In the genomic region with DNA sequence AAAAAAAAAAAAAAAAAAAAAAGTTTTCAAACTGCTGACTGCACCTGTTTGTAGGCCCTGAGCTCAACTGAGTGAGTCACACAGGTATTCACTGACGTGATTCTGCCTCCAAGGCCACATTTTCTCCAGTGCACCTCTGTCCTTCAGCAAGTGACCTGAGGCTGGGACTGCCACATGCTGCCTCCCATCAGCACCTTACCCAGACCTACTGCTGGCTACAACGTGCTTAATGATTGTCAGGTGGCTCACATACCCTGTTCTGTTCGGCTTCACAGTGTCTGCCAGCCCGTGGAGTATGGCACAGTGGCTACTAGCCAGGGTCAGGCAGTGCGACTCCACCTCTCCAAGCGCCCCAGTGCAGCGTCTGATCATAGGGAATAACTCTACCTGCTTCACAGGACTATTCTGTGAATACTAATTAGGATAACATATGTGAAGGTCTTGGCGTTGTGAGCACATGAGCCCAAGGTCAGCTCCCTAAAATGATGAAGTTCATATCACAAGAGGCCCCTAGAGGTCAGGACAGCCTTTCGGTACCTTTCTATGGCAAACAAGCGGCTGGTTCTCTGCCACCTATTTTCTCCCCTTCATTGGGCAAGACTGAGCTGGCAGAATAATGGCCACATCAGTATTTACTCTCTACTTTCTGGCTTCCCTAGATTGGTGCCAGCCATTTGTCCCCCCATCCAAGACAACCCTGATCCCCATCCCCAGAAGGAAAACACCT, we compare ENCODE assay signal across 8 cellular contexts. TPM values are rescaled to one million over a fixed set of nuclear protein-coding genes. Genes with fewer than 3 reads are reported as not detected.
DNase-seq lines count a peak whose midpoint lies in the region; ATAC-seq and TF ChIP-seq lines count a peak whose summit lies in the region.

No MANE protein-coding gene starts in this region.

- POLR2A ChIA-PET in A673 (lab: Charles Lee; ENCODE audit: low non-redundant PET), result no interaction called here

- no peak overlapping the region for H3K27ac ChIP-seq in A673 (ENCODE audit: low read depth, low read length, poor library complexity, severe bottlenecking)
- H3K27ac ChIP-seq in HL-60 (replicated peaks), result no peak overlapping the region
- H3K27ac ChIP-seq in RWPE2 (ENCODE audit: poor library complexity, severe bottlenecking), result no peak overlapping the region

- TF ChIP-seq CTCF in A673 (conservative IDR thresholded peaks at IDR 0.05; ENCODE audit: low read depth, low read length) (peak; percentile 32; the same call in 1 of the 2 replicates), HL-60 (IDR thresholded peaks at IDR 0.05; ENCODE audit: insufficient read depth, low read length) (peak; percentile 1), RWPE2 (IDR thresholded peaks at IDR 0.05; ENCODE audit: poor library complexity, severe bottlenecking) (peak; percentile 98)

- ATAC-seq in RWPE2 (ENCODE audit: low read depth), result peak; percentile 83
- no peak for ATAC-seq in GM18873 (IDR thresholded peaks at IDR 0.05; ENCODE audit: low FRiP score, unreplicated experiment)

- no peak for DNase-seq in A673 (ENCODE audit: low spot score)
- peak in 1 of 2 experiments; percentile 58 for DNase-seq in HL-60 (ENCODE audit: low read depth in 1 of 2, low spot score in 1 of 2)
- DNase-seq in RWPE2 (ENCODE audit: low spot score), result no peak
- peak; percentile 89 for DNase-seq in islet precursor cell
- DNase-seq in RKO (ENCODE audit: low spot score), result no peak
- DNase-seq in 8988T, result no peak
- no peak for DNase-seq in NCI-H774 (lab: John Stamatoyannopoulos, UW)

- CTCF ChIA-PET in A673 (lab: Charles Lee), result interaction anchor here (0.6 kb wide), 1 partner anchor 124 kb away, joined by 4 read pairs; no protein-coding TSS in a partner anchor

- H3K27me3 ChIP-seq in A673 (replicated peaks; ENCODE audit: insufficient read depth, low read depth, low read length, poor library complexity) (no peaks in the 10 kb centered on the region), HL-60 (ENCODE audit: insufficient read depth, poor library complexity, severe bottlenecking) (no peaks in the 10 kb centered on the region), RWPE2 (ENCODE audit: insufficient read depth, poor library complexity, severe bottlenecking) (no peaks in the 10 kb centered on the region)

- H3K9me3 ChIP-seq in A673 (ENCODE audit: low read depth, low read length, poor library complexity, severe bottlenecking) (no peaks in the 10 kb centered on the region), RWPE2 (ENCODE audit: severe bottlenecking) (no peaks in the 10 kb centered on the region)

- no peak overlapping the region for H3K4me3 ChIP-seq in A673 (ENCODE audit: low read depth, low read length, poor library complexity, severe bottlenecking)
- no peak overlapping the region for H3K4me3 ChIP-seq in HL-60 (replicated peaks; ENCODE audit: insufficient read depth, low read length)
- H3K4me3 ChIP-seq in RWPE2 (ENCODE audit: severe bottlenecking), result no peak overlapping the region

- H3K4me1 ChIP-seq in A673 (ENCODE audit: insufficient read depth, low read length, poor library complexity, severe bottlenecking), result no peaks in the 10 kb centered on the region
- H3K4me1 ChIP-seq in RWPE2 (ENCODE audit: insufficient read depth, poor library complexity, severe bottlenecking), result peaks cover 12% of the 10 kb centered on the region

- no peaks in the 10 kb centered on the region for H3K36me3 ChIP-seq in A673 (ENCODE audit: insufficient read depth, low read length, poor library complexity, severe bottlenecking)
- no peaks in the 10 kb centered on the region for H3K36me3 ChIP-seq in RWPE2 (ENCODE audit: low read depth)

- intact Hi-C loops in A673 (cut with micrococcal nuclease; ENCODE audit: unreplicated experiment), result no loop called here

- BruUV-seq in A673 (replicated peaks; lab: Mats Ljungman, UMichigan), result no TSS peak

RNA-seq across cellular contexts. Expression of gene RIPOR3, which starts 28.1 kb away (rescaled TPM):
- total RNA-seq in A673 (2021), result 19.1 and 21.6 TPM in 2 replicates

Comparison
In these comparisons a context has a peak if more than half of its experiments do, and no peak if none do; other contexts are left out.
1. CTCF ChIP-seq: peak in every context shown above with its lines; median percentile 98 in RWPE2; 32 in A673; 1 in HL-60.